26 cellular contexts compared by ENCODE assay signal in the genomic region with DNA sequence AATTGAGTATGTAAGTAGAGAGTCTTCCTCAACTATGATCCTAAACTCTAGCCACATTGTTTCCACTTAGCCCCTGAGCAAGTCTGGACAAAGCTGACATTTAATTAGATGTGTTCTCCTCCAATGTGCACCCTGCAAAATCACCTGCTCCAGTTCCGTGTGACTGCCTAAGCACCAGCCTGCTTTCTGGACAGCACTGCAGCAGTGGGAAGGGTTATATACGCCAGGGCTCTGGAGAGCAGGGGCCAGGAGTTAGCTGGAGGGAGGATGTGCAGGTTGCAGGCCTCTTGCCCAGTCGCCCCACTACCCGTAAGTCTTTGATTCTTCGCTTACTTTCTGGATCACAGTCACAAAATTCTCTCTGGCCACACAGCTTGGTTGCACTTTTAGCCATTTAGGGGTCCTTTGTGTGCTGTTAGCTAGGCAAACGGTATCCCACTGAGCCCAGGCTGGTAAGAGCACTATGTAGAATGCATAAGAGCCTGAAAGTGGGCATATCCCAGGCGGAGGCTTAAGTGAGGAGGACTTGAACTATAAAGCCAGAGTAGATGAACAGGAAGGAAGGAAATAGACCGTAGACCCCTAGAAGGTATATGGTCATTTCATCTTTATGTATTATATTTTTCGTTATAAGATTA. TPM values are rescaled to one million over a fixed set of nuclear protein-coding genes. Genes with fewer than 3 reads are reported as not detected.
DNase-seq lines count a peak whose midpoint lies in the region; ATAC-seq and TF ChIP-seq lines count a peak whose summit lies in the region.
"Had no signal": no experiment of that assay in that cellular context is flagged by ENCODE, and none has a peak within 500 bp of the region (broad histone marks: within the 10 kb centered on the region; RNA-seq: fewer than 3 reads in every experiment).

No MANE protein-coding gene starts in this region.

- H3K27ac ChIP-seq in neural progenitor cell (no peak overlapping the region), gastroesophageal sphincter (no peak overlapping the region)
- H3K27ac ChIP-seq in effector memory CD4-positive, alpha-beta T cell (ENCODE audit: insufficient read depth, low read length, poor library complexity, severe bottlenecking), result no peak overlapping the region
- H3K27ac ChIP-seq: Peyer's patch, testis had no signal

- H3K9me3 Mint-ChIP-seq in neural progenitor cell, result no peaks in the 10 kb centered on the region
- H3K9me3 Mint-ChIP-seq: activated naive CD8-positive, alpha-beta T cell treated with anti-CD3 and anti-CD28 coated beads, Interleukin-2, amount 50 U/mL, for 24 hours had no signal

- TF ChIP-seq CTCF in neural progenitor cell (IDR thresholded peaks at IDR 0.05) (no peak), gastroesophageal sphincter (IDR thresholded peaks at IDR 0.05) (no peak)

- H3K27me3 Mint-ChIP-seq in neural progenitor cell (ENCODE audit: insufficient read depth, low read depth), result peaks cover 10% of the 10 kb centered on the region

- no peak for TF ChIP-seq EP300 in gastroesophageal sphincter (IDR thresholded peaks at IDR 0.05)

- peaks cover 6% of the 10 kb centered on the region for H3K4me1 Mint-ChIP-seq in neural progenitor cell
- H3K4me1 Mint-ChIP-seq: activated CD8-positive, alpha-beta memory T cell treated with anti-CD3 and anti-CD28 coated beads, Interleukin-2, amount 10 ng/mL, durations not matched to agents 7 days and 5 days; CD14-positive monocyte had no signal

- no peaks in the 10 kb centered on the region for H3F3A ChIP-seq in neural progenitor cell (ENCODE audit: low read depth)

- peaks cover 23% of the 10 kb centered on the region for H3K27me3 ChIP-seq in neural progenitor cell
- H3K27me3 ChIP-seq in gastroesophageal sphincter, result no peaks in the 10 kb centered on the region
- no peaks in the 10 kb centered on the region for H3K27me3 ChIP-seq in effector memory CD4-positive, alpha-beta T cell (replicated peaks; ENCODE audit: control insufficient read depth, insufficient read depth, low read length, poor library complexity, severe bottlenecking)
- H3K27me3 ChIP-seq: Peyer's patch, testis had no signal

- H3K36me3 ChIP-seq in neural progenitor cell (no peaks in the 10 kb centered on the region), gastroesophageal sphincter (no peaks in the 10 kb centered on the region)
- H3K36me3 ChIP-seq in effector memory CD4-positive, alpha-beta T cell (ENCODE audit: control insufficient read depth, insufficient read depth, low read length), result no peaks in the 10 kb centered on the region
- H3K36me3 ChIP-seq: Peyer's patch had no signal

- no peak overlapping the region for H3K4me3 ChIP-seq in neural progenitor cell
- H3K4me3 ChIP-seq in gastroesophageal sphincter, result no peak overlapping the region
- no peak overlapping the region for H3K4me3 ChIP-seq in effector memory CD4-positive, alpha-beta T cell (ENCODE audit: insufficient read depth, low read depth, low read length, poor library complexity, severe bottlenecking)
- H3K4me3 ChIP-seq: Peyer's patch, testis had no signal

- ATAC-seq in gastroesophageal sphincter (no peak), HG02571 (IDR thresholded peaks at IDR 0.05; ENCODE audit: unreplicated experiment) (no peak)
- ATAC-seq: activated CD8-positive, alpha-beta memory T cell treated with anti-CD3 and anti-CD28 coated beads, Interleukin-2, amount 10 ng/mL, durations not matched to agents 7 days and 5 days; activated naive CD8-positive, alpha-beta T cell treated with anti-CD3 and anti-CD28 coated beads, Interleukin-2, amount 50 U/mL, for 24 hours; stimulated activated naive CD8-positive, alpha-beta T cell treated with anti-CD3 and anti-CD28 coated beads, Interleukin-15, Interleukin-2, amounts not matched to agents 100 U/mL and 50 U/mL, for 24 hours had no signal

- H3K4me1 ChIP-seq in neural progenitor cell (peaks cover 8% of the 10 kb centered on the region), gastroesophageal sphincter (no peaks in the 10 kb centered on the region)
- H3K4me1 ChIP-seq in effector memory CD4-positive, alpha-beta T cell (ENCODE audit: control insufficient read depth, insufficient read depth, low read length, poor library complexity, severe bottlenecking), result no peaks in the 10 kb centered on the region
- H3K4me1 ChIP-seq: testis had no signal

- peak overlapping the region; percentile 76 for H3K27ac Mint-ChIP-seq in neural progenitor cell
- H3K27ac Mint-ChIP-seq: activated CD8-positive, alpha-beta memory T cell treated with anti-CD3 and anti-CD28 coated beads, Interleukin-2, amount 10 ng/mL, durations not matched to agents 7 days and 5 days; activated naive CD8-positive, alpha-beta T cell treated with anti-CD3 and anti-CD28 coated beads, Interleukin-2, amount 50 U/mL, for 24 hours; CD14-positive monocyte had no signal

- DNase-seq in NCI-H1417 (lab: John Stamatoyannopoulos, UW), result peak; percentile 54 to 81 (median 61)
- DNase-seq in NCI-H1417 treated with DMSO at 0.1 percent for 48 hours (lab: John Stamatoyannopoulos, UW), result no peak
- DNase-seq in NCI-H1105 (lab: John Stamatoyannopoulos, UW), result peak; percentile 74
- DNase-seq in NCI-H510A treated with DMSO at 0.1 percent for 48 hours (lab: John Stamatoyannopoulos, UW), result peak; percentile 53
- DNase-seq in neural progenitor cell (ENCODE audit: low spot score), result peak; percentile 51
- DNase-seq in effector memory CD4-positive, alpha-beta T cell, result no peak
- DNase-seq: 8988T; activated CD8-positive, alpha-beta memory T cell treated with anti-CD3 and anti-CD28 coated beads, Interleukin-2, amount 10 ng/mL, durations not matched to agents 7 days and 5 days; activated naive CD8-positive, alpha-beta T cell treated with anti-CD3 and anti-CD28 coated beads, Interleukin-2, amount 50 U/mL, for 24 hours; activated T-cell treated with anti-CD3 and anti-CD28 coated beads, Interleukin-2, amount 50 U/mL, for 48 hours; Calu3; GOT3; mesenchymal stem cell; NCI-H1694 treated with DMSO at 0.1 percent for 48 hours; nucleus accumbens; Peyer's patch; SHP77 treated with DMSO at 0.1 percent for 48 hours; stimulated activated naive CD8-positive, alpha-beta T cell treated with anti-CD3 and anti-CD28 coated beads, Interleukin-15, Interleukin-2, amounts not matched to agents 100 U/mL and 50 U/mL, for 24 hours; SW 1271; T1000; testis had no signal

- no peaks in the 10 kb centered on the region for H4K20me1 ChIP-seq in neural progenitor cell (ENCODE audit: low read depth)

- no peak overlapping the region for H2AFZ ChIP-seq in neural progenitor cell (replicated peaks)

- no peaks in the 10 kb centered on the region for H3K79me2 ChIP-seq in neural progenitor cell (ENCODE audit: low read depth)

- no peak overlapping the region for H3K9ac ChIP-seq in neural progenitor cell

- H3K4me3 Mint-ChIP-seq in neural progenitor cell, result no peak overlapping the region
- H3K4me3 Mint-ChIP-seq: activated CD8-positive, alpha-beta memory T cell treated with anti-CD3 and anti-CD28 coated beads, Interleukin-2, amount 10 ng/mL, durations not matched to agents 7 days and 5 days; activated naive CD8-positive, alpha-beta T cell treated with anti-CD3 and anti-CD28 coated beads, Interleukin-2, amount 50 U/mL, for 24 hours; CD14-positive monocyte had no signal

- H3K4me2 ChIP-seq in neural progenitor cell, result no peak overlapping the region

- TF ChIP-seq POLR2A in gastroesophageal sphincter (IDR thresholded peaks at IDR 0.05), result no peak

- H3K9me3 ChIP-seq in neural progenitor cell (ENCODE audit: low read depth), result no peaks in the 10 kb centered on the region
- no peaks in the 10 kb centered on the region for H3K9me3 ChIP-seq in gastroesophageal sphincter
- H3K9me3 ChIP-seq in effector memory CD4-positive, alpha-beta T cell (ENCODE audit: control insufficient read depth, low read length), result no peaks in the 10 kb centered on the region
- H3K9me3 ChIP-seq: Peyer's patch, testis had no signal

- no peaks in the 10 kb centered on the region for H3K36me3 Mint-ChIP-seq in neural progenitor cell
- H3K36me3 Mint-ChIP-seq: activated CD8-positive, alpha-beta memory T cell treated with anti-CD3 and anti-CD28 coated beads, Interleukin-2, amount 10 ng/mL, durations not matched to agents 7 days and 5 days; CD14-positive monocyte had no signal

- 63 to 69% methylated on average over 3 to 9 of the region's 9 CpGs for WGBS in gastroesophageal sphincter (ENCODE audit: low coverage in 1 of 2), 2 donors

RNA-seq across cellular contexts. Expression of a gene that starts 10.7 kb away (rescaled TPM):
- total RNA-seq in neural progenitor cell (ENCODE audit: low replicate concordance) (4.6 and 4.7 TPM in 2 replicates), gastroesophageal sphincter (10 to 100 TPM in 3 of 4 donors, 1 to 10 TPM in 1; 4.2 to 14.7 (median 13.9) TPM)
- total RNA-seq: M059J, myocyte had no signal

Comparison
In these comparisons a context has a peak if more than half of its experiments do, and no peak if none do; other contexts are left out.
1. DNase-seq: peak in NCI-H1417 (3 of 3), NCI-H1105 (single experiment), NCI-H510A treated with DMSO at 0.1 percent for 48 hours (single experiment) and neural progenitor cell (single experiment); none in NCI-H1417 treated with DMSO at 0.1 percent for 48 hours (single experiment) and effector memory CD4-positive, alpha-beta T cell (0 of 3).